In genomic region chr14:69672372-69672771, GRCh38 we compare ENCODE assay signal across 12 cellular contexts.
DNase-seq lines count a peak whose midpoint lies in the region; ATAC-seq and TF ChIP-seq lines count a peak whose summit lies in the region.
"Had no signal": no experiment of that assay in that cellular context is flagged by ENCODE, and none has a peak within 500 bp of the region (broad histone marks: within the 10 kb centered on the region; RNA-seq: fewer than 3 reads in every experiment).

No MANE protein-coding gene starts in this region.

- peaks cover 63% of the 10 kb centered on the region for H4K20me1 ChIP-seq in OCI-LY7 (ENCODE audit: insufficient read depth, low read length)

- H3K27ac ChIP-seq in heart right ventricle (peak overlapping the region in 7 of 10 donors; percentile 20 to 75 (median 70)), OCI-LY7 (ENCODE audit: low read depth, low read length, poor library complexity, severe bottlenecking) (peak overlapping the region; percentile 72), left ventricle myocardium inferior (replicated peaks) (peak overlapping the region; percentile 84), upper lobe of left lung (peak overlapping the region in 3 of 4 donors; percentile 36 to 80 (median 67))

- ATAC-seq in heart right ventricle (peak in 2 of 8 donors; percentile 35 to 54), Right ventricle myocardium inferior (no peak), upper lobe of left lung (ENCODE audit: low FRiP score in 2 of 2) (peak in 1 of 2 donors; percentile 49), HG02571 (IDR thresholded peaks at IDR 0.05; ENCODE audit: unreplicated experiment) (no peak)

- TF ChIP-seq EP300 in upper lobe of left lung (IDR thresholded peaks at IDR 0.05), result no peak

- 63 to 88% methylated on average over 1 of the region's 1 CpG for WGBS in heart right ventricle, 2 donors
- 47% methylated on average over 1 of the region's 1 CpG; no CpG with 5 or more reads in 1 of the 2 donors for WGBS in upper lobe of left lung, 2 donors

- CTCF ChIA-PET in OCI-LY7 (lab: Charles Lee; ENCODE audit: unreplicated experiment), result no interaction called here

- intact Hi-C loops in heart right ventricle (cut with DNase I) (loop anchor here in 5 of 10 donors (5.0 to 10.0 kb wide), 3 partner anchors 40 to 60 kb away; partner anchors contain the start of gene SUSD6 (in 5 of the 5)), Right ventricle myocardium inferior (cut with DNase I) (no loop called here), OCI-LY7 (cut with micrococcal nuclease; ENCODE audit: unreplicated experiment) (loop anchor here (2.0 to 5.0 kb wide), 2 partner anchors 20 to 35 kb away; no protein-coding TSS in a partner anchor), left ventricle myocardium inferior (cut with micrococcal nuclease) (no loop called here)

- H3K4me2 ChIP-seq in OCI-LY7 (ENCODE audit: low read length), result peak overlapping the region; percentile 65
- H3K4me2 ChIP-seq: GM23338 had no signal

- peaks cover 43 to 98% (median 80%) of the 10 kb centered on the region in 9 donors for H3K4me1 ChIP-seq in heart right ventricle
- peaks cover 87% of the 10 kb centered on the region for H3K4me1 ChIP-seq in OCI-LY7 (ENCODE audit: insufficient read depth, low read length, poor library complexity, severe bottlenecking)
- H3K4me1 ChIP-seq in left ventricle myocardium inferior, result peaks cover 96% of the 10 kb centered on the region
- peaks cover 63 to 75% (median 68%) of the 10 kb centered on the region in 4 donors for H3K4me1 ChIP-seq in upper lobe of left lung

- in situ Hi-C loops in GM13977 (cut with MboI; ENCODE audit: low pct_unique_long_range_greater_than_20kb, low sequenced_read_pairs, unreplicated experiment), result no loop called here

- TF ChIP-seq CTCF in heart right ventricle (IDR thresholded peaks at IDR 0.05) (no peak), OCI-LY7 (conservative IDR thresholded peaks at IDR 0.05; ENCODE audit: low read length) (no peak), left ventricle myocardium inferior (IDR thresholded peaks at IDR 0.05; ENCODE audit: borderline replicate concordance) (no peak), upper lobe of left lung (IDR thresholded peaks at IDR 0.05) (no peak), GM13977 (IDR thresholded peaks at IDR 0.05; ENCODE audit: extremely low read depth, insufficient read depth, missing control alignments) (no peak)

- no peaks in the 10 kb centered on the region for H3K9me2 ChIP-seq in OCI-LY7 (ENCODE audit: insufficient read depth, low read length)

- H3K9me3 ChIP-seq in heart right ventricle (no peaks in the 10 kb centered on the region), OCI-LY7 (ENCODE audit: low read length) (no peaks in the 10 kb centered on the region), left ventricle myocardium inferior (replicated peaks) (no peaks in the 10 kb centered on the region), upper lobe of left lung (no peaks in the 10 kb centered on the region)

- H3K36me3 ChIP-seq in heart right ventricle, result no peaks in the 10 kb centered on the region
- peaks cover 63% of the 10 kb centered on the region for H3K36me3 ChIP-seq in OCI-LY7 (ENCODE audit: insufficient read depth, low read length)
- H3K36me3 ChIP-seq in left ventricle myocardium inferior, result no peaks in the 10 kb centered on the region
- no peaks in the 10 kb centered on the region for H3K36me3 ChIP-seq in upper lobe of left lung

- no peak overlapping the region for H2AFZ ChIP-seq in OCI-LY7 (ENCODE audit: low read length)
- H2AFZ ChIP-seq: GM23338 had no signal

- DNase-seq in heart right ventricle (no peak), Right ventricle myocardium inferior (ENCODE audit: missing footprints) (no peak), OCI-LY7 (ENCODE audit: low spot score) (no peak), left ventricle myocardium inferior (no peak), upper lobe of left lung (peak in 1 of 2 donors; percentile 56), GM13977 (ENCODE audit: low spot score) (no peak)
- DNase-seq in stimulated activated naive CD4-positive, alpha-beta T cell (lab: John Stamatoyannopoulos, UW), result no peak
- DNase-seq: activated CD4-positive, CD25-positive, alpha-beta regulatory T cell; activated effector memory CD4-positive, alpha-beta T cell treated with anti-CD3 and anti-CD28 coated beads, Interleukin-2, amount 50 U/mL, for 16 hours; right cardiac atrium had no signal

- BruUV-seq in OCI-LY7 (replicated peaks; lab: Mats Ljungman, UMichigan), result no TSS peak

- H3K79me2 ChIP-seq in OCI-LY7 (ENCODE audit: insufficient read depth, low read depth, low read length), result peaks cover 97% of the 10 kb centered on the region

- no peak overlapping the region for H3K4me3 ChIP-seq in heart right ventricle
- peak overlapping the region; percentile 8 for H3K4me3 ChIP-seq in OCI-LY7 (ENCODE audit: low read depth, low read length, poor library complexity, severe bottlenecking)
- no peak overlapping the region for H3K4me3 ChIP-seq in left ventricle myocardium inferior
- no peak overlapping the region for H3K4me3 ChIP-seq in upper lobe of left lung
- H3K4me3 ChIP-seq: GM23338 had no signal

- TF ChIP-seq POLR2A in upper lobe of left lung (IDR thresholded peaks at IDR 0.05), result no peak

- H3K27me3 ChIP-seq in heart right ventricle, result no peaks in the 10 kb centered on the region
- no peaks in the 10 kb centered on the region for H3K27me3 ChIP-seq in left ventricle myocardium inferior (ENCODE audit: low read depth)
- H3K27me3 ChIP-seq in upper lobe of left lung, result no peaks in the 10 kb centered on the region

- POLR2A ChIA-PET in OCI-LY7 (lab: Charles Lee), result interaction anchor here (1.5 to 1.8 kb wide), 2 partner anchors 20 to 42 kb away, joined by 3 to 5 read pairs; no protein-coding TSS in a partner anchor
